In the genomic region with DNA sequence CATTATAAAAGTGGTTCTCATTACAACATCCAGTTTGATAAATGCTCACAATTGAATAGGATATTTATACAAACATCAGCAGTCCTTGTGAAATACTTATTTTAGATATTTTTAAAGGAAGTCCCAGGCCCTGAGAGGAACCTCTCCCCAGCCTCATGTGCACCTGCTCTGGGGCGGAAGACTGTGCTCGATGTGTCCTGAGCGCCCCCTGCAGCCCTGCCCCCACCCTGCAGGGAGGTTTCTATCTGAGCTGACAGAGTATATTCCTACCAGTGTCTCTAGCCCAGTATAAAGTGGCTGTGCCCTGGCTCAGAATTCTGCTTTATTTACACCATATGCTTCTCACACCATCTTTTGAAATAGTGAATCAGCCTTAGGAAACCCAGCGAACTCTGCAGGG, we compare ENCODE assay signal across 9 cellular contexts.
DNase-seq lines count a peak whose midpoint lies in the region; ATAC-seq, FAIRE-seq and TF ChIP-seq lines count a peak whose summit lies in the region.
"Had no signal": no experiment of that assay in that cellular context is flagged by ENCODE, and none has a peak within 500 bp of the region (broad histone marks: within the 10 kb centered on the region; RNA-seq: fewer than 3 reads in every experiment).

No MANE protein-coding gene starts in this region.

- H3K9me2 ChIP-seq in OCI-LY7 (ENCODE audit: insufficient read depth, low read length): no peaks in the 10 kb centered on the region

- DNase-seq in COLO668 (lab: John Stamatoyannopoulos, UW; ENCODE audit: unreplicated experiment) (peak; percentile 33), GM19239 (ENCODE audit: insufficient read length, low spot score) (no peak), OCI-LY7 (ENCODE audit: low spot score) (peak; percentile 86), germinal center (ENCODE audit: low spot score) (peak; percentile 36), NCI-H2029 treated with DMSO at 0.1 percent for 48 hours (lab: John Stamatoyannopoulos, UW) (no peak), A172 (ENCODE audit: low spot score) (no peak), dorsolateral prefrontal cortex (no peak)
- DNase-seq: NCI-H1105 treated with DMSO at 0.1 percent for 48 hours had no signal

- FAIRE-seq in GM19239 (lab: Jason Lieb, UNC): peak; percentile 76

- H3K4me3 ChIP-seq in OCI-LY7 (ENCODE audit: low read depth, low read length, poor library complexity, severe bottlenecking): no peak overlapping the region
- no peak overlapping the region for H3K4me3 ChIP-seq in dorsolateral prefrontal cortex

- peak overlapping the region; percentile 92 for H3K4me2 ChIP-seq in OCI-LY7 (ENCODE audit: low read length)

- no peaks in the 10 kb centered on the region for H4K20me1 ChIP-seq in OCI-LY7 (ENCODE audit: insufficient read depth, low read length)

- ATAC-seq in GM19035 (IDR thresholded peaks at IDR 0.05; ENCODE audit: unreplicated experiment): no peak

- BruUV-seq in OCI-LY7 (replicated peaks; lab: Mats Ljungman, UMichigan): no TSS peak

- peaks cover 68% of the 10 kb centered on the region for H3K4me1 ChIP-seq in OCI-LY7 (ENCODE audit: insufficient read depth, low read length, poor library complexity, severe bottlenecking)

- H2AFZ ChIP-seq in OCI-LY7 (ENCODE audit: low read length): no peak overlapping the region; the same call in 1 of the 2 replicates

- peak overlapping the region; percentile 88 for H3K27ac ChIP-seq in OCI-LY7 (ENCODE audit: low read depth, low read length, poor library complexity, severe bottlenecking)
- H3K27ac ChIP-seq in dorsolateral prefrontal cortex: no peak overlapping the region

- H3K9me3 ChIP-seq in OCI-LY7 (ENCODE audit: low read length): no peaks in the 10 kb centered on the region

- peaks cover 0 to 59% (median 22%) of the 10 kb centered on the region in 45 donors for H3K27me3 ChIP-seq in dorsolateral prefrontal cortex

- intact Hi-C loops in OCI-LY7 (cut with micrococcal nuclease; ENCODE audit: unreplicated experiment): no loop called here
- intact Hi-C loops in dorsolateral prefrontal cortex (cut with DNase I): no loop called here

- POLR2A ChIA-PET in OCI-LY7 (lab: Charles Lee): interaction anchor here (0.8 to 1.3 kb wide), 2 partner anchors 27 to 46 kb away, joined by 3 to 4 read pairs; no protein-coding TSS in a partner anchor

- TF ChIP-seq CTCF in OCI-LY7 (conservative IDR thresholded peaks at IDR 0.05; ENCODE audit: low read length): peak; percentile 92
- TF ChIP-seq CTCF in dorsolateral prefrontal cortex (IDR thresholded peaks at IDR 0.05 in 54 of 56, conservative IDR thresholded peaks at IDR 0.05 in 2 of 56; ENCODE audit: low read depth in 1 of 56, partially characterized antibody in 56 of 56): peak in 8 of 56 donors; percentile 6 to 31 (median 16)

- CTCF ChIA-PET in OCI-LY7 (lab: Charles Lee; ENCODE audit: unreplicated experiment): interaction anchor here (1.0 kb wide), 1 partner anchor 45 kb away, joined by 5 read pairs; no protein-coding TSS in a partner anchor

- H3K36me3 ChIP-seq in OCI-LY7 (ENCODE audit: insufficient read depth, low read length): no peaks in the 10 kb centered on the region

- H3K79me2 ChIP-seq in OCI-LY7 (ENCODE audit: insufficient read depth, low read depth, low read length): no peaks in the 10 kb centered on the region

Comparison
In these comparisons a context has a peak if more than half of its experiments do, and no peak if none do; other contexts are left out.
1. DNase-seq: peak in COLO668 (single experiment), OCI-LY7 (single experiment) and germinal center (single experiment); none in GM19239 (single experiment), NCI-H2029 treated with DMSO at 0.1 percent for 48 hours (single experiment), A172 (single experiment) and dorsolateral prefrontal cortex (0 of 10).